In genomic region chr17:51135956-51136355, GRCh38 we compare ENCODE assay signal across 21 cellular contexts. TPM values are rescaled to one million over a fixed set of nuclear protein-coding genes. Genes with fewer than 3 reads are reported as not detected.
DNase-seq lines count a peak whose midpoint lies in the region; ATAC-seq, FAIRE-seq and TF ChIP-seq lines count a peak whose summit lies in the region.
"Had no signal": no experiment of that assay in that cellular context is flagged by ENCODE, and none has a peak within 500 bp of the region (broad histone marks: within the 10 kb centered on the region; RNA-seq: fewer than 3 reads in every experiment).

No MANE protein-coding gene starts in this region.

- CTCF ChIA-PET in HepG2 (lab: Yijun Ruan, JAX; ENCODE audit: low intra/inter-chr PET ratio, low total read pairs) (no interaction called here), K562 (lab: Yijun Ruan, JAX; ENCODE audit: low intra/inter-chr PET ratio) (no interaction called here)

- H3K9me3 ChIP-seq in HepG2 (ENCODE audit: low read length) (no peaks in the 10 kb centered on the region), right lobe of liver (no peaks in the 10 kb centered on the region), K562 (replicated peaks; ENCODE audit: control insufficient read depth, insufficient read depth, low read depth, low read length) (no peaks in the 10 kb centered on the region)
- H3K9me3 ChIP-seq: Caco-2 had no signal

- H3K4me2 ChIP-seq in HepG2 (ENCODE audit: low read depth, low read length) (peak overlapping the region; percentile 25; the same call in 1 of the 2 replicates), K562 (ENCODE audit: insufficient read depth, low read length) (no peak overlapping the region)
- H3K4me2 ChIP-seq: BLaER1 treated with 17β-estradiol and CSF1 and Interleukin-3, amounts not matched to agents 10 nM and 100 nM had no signal

- TF ChIP-seq EP300 in HepG2 (IDR thresholded peaks at IDR 0.05; ENCODE audit: low read depth in 2 of 2, low read length in 2 of 2) (no peak), HepG2 (CRISPR knock-in tag; IDR thresholded peaks at IDR 0.05; ENCODE audit: borderline replicate concordance) (no peak), K562 (IDR thresholded peaks at IDR 0.05; ENCODE audit: low read length) (no peak)

- no peak overlapping the region for H3K9ac ChIP-seq in HepG2 (ENCODE audit: insufficient read depth, low read depth, low read length)
- no peak overlapping the region for H3K9ac ChIP-seq in K562 (ENCODE audit: insufficient read depth in 1 of 2, low read depth in 2 of 2, low read length in 2 of 2)
- H3K9ac ChIP-seq: BLaER1 treated with 17β-estradiol and CSF1 and Interleukin-3, amounts not matched to agents 10 nM and 100 nM had no signal

- FAIRE-seq in HepG2 (lab: Jason Lieb, UNC) (no peak), K562 (lab: Jason Lieb, UNC) (no peak), GM12892 (lab: Jason Lieb, UNC) (no peak)
- FAIRE-seq: D721Med, G401.6, GM12891, GM18507 had no signal

- in situ Hi-C loops in HepG2 (cut with HindIII; ENCODE audit: extremely low pct_ligation_motif_present, low pct_unique_long_range_greater_than_20kb), result no loop called here
- in situ Hi-C loops in K562 (cut with MboI), result no loop called here

- H3K4me1 Mint-ChIP-seq in stimulated activated memory B cell treated with anti-CD40 and anti-IgM and Interleukin-4, amounts not matched to agents 10 μg/mL and 1 μg/mL and 100 μg/mL, for 72 hours, result no peaks in the 10 kb centered on the region
- H3K4me1 Mint-ChIP-seq: B cell had no signal

- H3K9me3 Mint-ChIP-seq in stimulated activated memory B cell treated with anti-CD40 and anti-IgM and Interleukin-4, amounts not matched to agents 10 μg/mL and 1 μg/mL and 100 μg/mL, for 72 hours, result no peaks in the 10 kb centered on the region
- H3K9me3 Mint-ChIP-seq: CD4-positive, alpha-beta T cell; CD8-positive, alpha-beta T cell had no signal

- H3K27me3 Mint-ChIP-seq in stimulated activated memory B cell treated with anti-CD40 and anti-IgM and Interleukin-4, amounts not matched to agents 10 μg/mL and 1 μg/mL and 100 μg/mL, for 72 hours, result peaks cover 8% of the 10 kb centered on the region
- H3K27me3 Mint-ChIP-seq: CD4-positive, alpha-beta T cell had no signal

- DNase-seq in HepG2 (ENCODE audit: low spot score), result no peak
- DNase-seq in right lobe of liver, result no peak
- DNase-seq in K562 (ENCODE audit: extremely low read depth in 1 of 4, low spot score in 3 of 4), result no peak
- no peak for DNase-seq in GM12892 (ENCODE audit: insufficient read length)
- DNase-seq: ACHN; AML-193; Caco-2; Calu3; CD4-positive, alpha-beta T cell; CD8-positive, alpha-beta T cell; DMS79 treated with DMSO at 0.1 percent for 48 hours; GF-D8 had no signal

- TF ChIP-seq RAD21 in HepG2 (CRISPR knock-in tag; IDR thresholded peaks at IDR 0.05) (no peak), K562 (CRISPR knock-in tag; conservative IDR thresholded peaks at IDR 0.05 in 1 of 2, IDR thresholded peaks at IDR 0.05 in 1 of 2) (no peak)

- BruUV-seq in HepG2 (replicated peaks; lab: Mats Ljungman, UMichigan), result no TSS peak
- BruUV-seq in K562 (replicated peaks; lab: Mats Ljungman, UMichigan), result no TSS peak

- no peaks in the 10 kb centered on the region for H3K9me1 ChIP-seq in K562 (ENCODE audit: control insufficient read depth, insufficient read depth, low read length)

- H3K36me3 Mint-ChIP-seq in stimulated activated memory B cell treated with anti-CD40 and anti-IgM and Interleukin-4, amounts not matched to agents 10 μg/mL and 1 μg/mL and 100 μg/mL, for 72 hours, result no peaks in the 10 kb centered on the region
- H3K36me3 Mint-ChIP-seq: CD8-positive, alpha-beta T cell had no signal

- TF ChIP-seq CTCF in HepG2 (CRISPR knock-in tag; IDR thresholded peaks at IDR 0.05) (no peak), right lobe of liver (IDR thresholded peaks at IDR 0.05) (no peak), K562 (IDR thresholded peaks at IDR 0.05 in 2 of 3, conservative IDR thresholded peaks at IDR 0.05 in 1 of 3; ENCODE audit: insufficient read depth in 2 of 3, low read depth in 1 of 3, low read length in 3 of 3) (no peak)

- no peaks in the 10 kb centered on the region for H4K20me1 ChIP-seq in HepG2 (ENCODE audit: insufficient read depth, low read length)
- H4K20me1 ChIP-seq in K562 (replicated peaks; ENCODE audit: control insufficient read depth, insufficient read depth, low read length), result no peaks in the 10 kb centered on the region
- H4K20me1 ChIP-seq: BLaER1 treated with 17β-estradiol and CSF1 and Interleukin-3, amounts not matched to agents 10 nM and 100 nM had no signal

- H2AFZ ChIP-seq in HepG2 (ENCODE audit: low read length), result no peak overlapping the region
- peak overlapping the region; percentile 59 for H2AFZ ChIP-seq in K562 (ENCODE audit: low read depth, low read length)

- H3K4me3 ChIP-seq in HepG2 (replicated peaks in 1 of 3; ENCODE audit: insufficient read depth in 1 of 3, low read depth in 2 of 3, low read length in 3 of 3), result no peak overlapping the region
- no peak overlapping the region for H3K4me3 ChIP-seq in right lobe of liver
- no peak overlapping the region for H3K4me3 ChIP-seq in K562
- H3K4me3 ChIP-seq: BLaER1 treated with 17β-estradiol and CSF1 and Interleukin-3, amounts not matched to agents 10 nM and 100 nM had no signal

- no peak overlapping the region for H3K27ac ChIP-seq in HepG2 (ENCODE audit: extremely low read length, insufficient read depth, low read length)
- no peak overlapping the region for H3K27ac ChIP-seq in right lobe of liver
- no peak overlapping the region for H3K27ac ChIP-seq in K562 (ENCODE audit: extremely low read depth, low read depth, low read length)
- H3K27ac ChIP-seq: 22Rv1; BLaER1 treated with 17β-estradiol and CSF1 and Interleukin-3, amounts not matched to agents 10 nM and 100 nM; C4-2B had no signal

- ATAC-seq in HepG2 (0 out of 3 replicates have a peak, but pooled peaks have one; percentile 14), right lobe of liver (no peak), K562 (no peak)
- no peak for ATAC-seq in stimulated activated memory B cell treated with anti-CD40 and anti-IgM and Interleukin-4, amounts not matched to agents 10 μg/mL and 1 μg/mL and 100 μg/mL, for 72 hours
- ATAC-seq: CD8-positive, alpha-beta T cell had no signal

- no peak overlapping the region for H3K4me3 Mint-ChIP-seq in stimulated activated memory B cell treated with anti-CD40 and anti-IgM and Interleukin-4, amounts not matched to agents 10 μg/mL and 1 μg/mL and 100 μg/mL, for 72 hours
- H3K4me3 Mint-ChIP-seq: B cell; CD4-positive, alpha-beta T cell; CD8-positive, alpha-beta T cell had no signal

- H3K4me1 ChIP-seq in HepG2 (ENCODE audit: insufficient read depth, low read length) (peaks cover 54% of the 10 kb centered on the region), right lobe of liver (peaks cover 0 to 12% (median 5%) of the 10 kb centered on the region in 4 donors), K562 (replicated peaks in 1 of 2; ENCODE audit: control insufficient read depth in 2 of 2, insufficient read depth in 2 of 2, low read length in 2 of 2) (peaks cover 0 to 6% of the 10 kb centered on the region in 2 experiments; a peak in 3 of 5 replicates)

- no peaks in the 10 kb centered on the region for H3K36me3 ChIP-seq in HepG2 (replicated peaks in 1 of 2; ENCODE audit: control insufficient read depth in 1 of 2, insufficient read depth in 2 of 2, low read length in 2 of 2)
- H3K36me3 ChIP-seq in right lobe of liver, result no peaks in the 10 kb centered on the region
- no peaks in the 10 kb centered on the region for H3K36me3 ChIP-seq in K562 (ENCODE audit: control insufficient read depth, insufficient read depth, low read length)
- H3K36me3 ChIP-seq: BLaER1 treated with 17β-estradiol and CSF1 and Interleukin-3, amounts not matched to agents 10 nM and 100 nM had no signal

- H3K79me2 ChIP-seq in HepG2 (ENCODE audit: insufficient read depth, low read length), result no peaks in the 10 kb centered on the region
- H3K79me2 ChIP-seq in K562 (ENCODE audit: control insufficient read depth, insufficient read depth, low read length), result no peaks in the 10 kb centered on the region

- POLR2A ChIA-PET in HepG2 (lab: Yijun Ruan, JAX) (interaction anchor here (1.0 to 1.5 kb wide), 3 partner anchors 10 to 269 kb away, joined by 3 to 5 read pairs (median 3); partner anchors contain the start of gene TOB1), K562 (lab: Yijun Ruan, JAX) (interaction anchor here (0.8 to 1.5 kb wide), 3 partner anchors 17 to 284 kb away, joined by 3 to 5 read pairs (median 3); partner anchors contain the start of gene NME1)

- no peak overlapping the region for H3K27ac Mint-ChIP-seq in stimulated activated memory B cell treated with anti-CD40 and anti-IgM and Interleukin-4, amounts not matched to agents 10 μg/mL and 1 μg/mL and 100 μg/mL, for 72 hours
- H3K27ac Mint-ChIP-seq: B cell; CD4-positive, alpha-beta T cell; CD8-positive, alpha-beta T cell had no signal

- TF ChIP-seq POLR2A in HepG2 (IDR thresholded peaks at IDR 0.05; ENCODE audit: insufficient read depth in 1 of 2, low read depth in 2 of 2, low read length in 2 of 2) (no peak), right lobe of liver (IDR thresholded peaks at IDR 0.05) (no peak), K562 (conservative IDR thresholded peaks at IDR 0.05) (no peak), GM12892 (IDR thresholded peaks at IDR 0.05; ENCODE audit: low read depth, low read length) (no peak)

- intact Hi-C loops in HepG2 (cut with micrococcal nuclease; ENCODE audit: unreplicated experiment) (no loop called here), right lobe of liver (cut with DNase I) (no loop called here), K562 (cut with micrococcal nuclease) (no loop called here)

- no peaks in the 10 kb centered on the region for H3K27me3 ChIP-seq in HepG2 (ENCODE audit: control insufficient read depth in 1 of 2, insufficient read depth in 2 of 2, low read length in 2 of 2)
- H3K27me3 ChIP-seq in right lobe of liver, result no peaks in the 10 kb centered on the region
- no peaks in the 10 kb centered on the region for H3K27me3 ChIP-seq in K562 (ENCODE audit: control insufficient read depth in 2 of 2, insufficient read depth in 2 of 2, low read length in 2 of 2)
- H3K27me3 ChIP-seq: BLaER1 treated with 17β-estradiol and CSF1 and Interleukin-3, amounts not matched to agents 10 nM and 100 nM had no signal

- WGBS in HepG2 (ENCODE audit: low lambda C conversion rate), result 46% methylated on average over 3 of the region's 3 CpGs
- 83% methylated on average over 1 of the region's 3 CpGs for WGBS in right lobe of liver (ENCODE audit: insufficient coverage, low coverage, low lambda C conversion rate, missing lambda C conversion rate)
- 68% methylated on average over 3 of the region's 3 CpGs for WGBS in K562 (ENCODE audit: insufficient coverage, low coverage, missing lambda C conversion rate)

RNA-seq across cellular contexts. Expression of gene SPAG9, which starts 15.3 kb away (rescaled TPM):
- total RNA-seq in HepG2 (2016; rRNA removed; fragmentation: Illumina TruSeq; extraction: Trizol), result 78.6 and 84.0 TPM in 2 replicates
- 25.2 and 27.3 TPM in 2 replicates for total RNA-seq in HepG2 (2016; cell fraction: cytosol; rRNA removed; fragmentation: Illumina TruSeq; extraction: Trizol; ENCODE audit: low read depth)
- 75.2 and 83.1 TPM in 2 replicates for total RNA-seq in HepG2 (2016; cell fraction: insoluble cytoplasmic fraction; rRNA removed; fragmentation: Illumina TruSeq; extraction: Trizol)
- 23.1 and 27.9 TPM in 2 replicates for total RNA-seq in HepG2 (2016; cell fraction: membrane; rRNA removed; fragmentation: Illumina TruSeq; extraction: Trizol)
- total RNA-seq in HepG2 (2016; cell fraction: nucleus; rRNA removed; fragmentation: Illumina TruSeq; extraction: Trizol), result 89.8 and 99.0 TPM in 2 replicates
- 43.2 and 44.9 TPM in 2 replicates for polyA plus RNA-seq in HepG2 (2011; rRNA removed)
- polyA plus RNA-seq in HepG2 (2011; cell fraction: cytosol; rRNA removed), result 18.3 and 25.5 TPM in 2 replicates
- 67.1 and 78.9 TPM in 2 replicates for polyA plus RNA-seq in HepG2 (2011; cell fraction: nucleus; rRNA removed)
- polyA plus RNA-seq in HepG2 (2012), result 63.1 and 79.2 TPM in 2 replicates
- polyA plus RNA-seq in HepG2 (2016; cell fraction: cytosol; fragmentation: Illumina TruSeq; extraction: Trizol; ENCODE audit: low read depth), result 1.3 and 1.9 TPM in 2 replicates
- 42.2 and 44.9 TPM in 2 replicates for polyA plus RNA-seq in HepG2 (2016; cell fraction: insoluble cytoplasmic fraction; fragmentation: Illumina TruSeq; extraction: Trizol; ENCODE audit: low read depth)
- polyA plus RNA-seq in HepG2 (2016; cell fraction: membrane; fragmentation: Illumina TruSeq; extraction: Trizol; ENCODE audit: low read depth), result 4.0 and 4.4 TPM in 2 replicates
- 95.1 and 98.4 TPM in 2 replicates for polyA plus RNA-seq in HepG2 (2016; cell fraction: nucleus; fragmentation: Illumina TruSeq; extraction: Trizol; ENCODE audit: insufficient read depth, low read depth)
- 77.5 and 113 TPM in 2 replicates for polyA minus RNA-seq in HepG2 (2011; rRNA and poly(A)+ RNA removed; ENCODE audit: low replicate concordance)
- 61.9 and 76.0 TPM in 2 replicates for polyA minus RNA-seq in HepG2 (2011; cell fraction: cytosol; rRNA and poly(A)+ RNA removed)
- polyA minus RNA-seq in HepG2 (2011; cell fraction: nucleus; rRNA and poly(A)+ RNA removed), result 204 and 233 TPM in 2 replicates
- 10 to 100 TPM; 35.2 to 49.7 (median 43.3) TPM for total RNA-seq in right lobe of liver
- total RNA-seq in K562 (2011; cell fraction: chromatin; rRNA removed; ENCODE audit: low replicate concordance), result 145 and 406 TPM in 2 replicates
- 54.2 and 98.0 TPM in 2 replicates for total RNA-seq in K562 (2011; cell fraction: nucleolus; rRNA removed)
- total RNA-seq in K562 (2011; cell fraction: nucleoplasm; rRNA removed), result 135 and 220 TPM in 2 replicates
- 41.8 and 53.8 TPM in 2 replicates for total RNA-seq in K562 (2014; rRNA removed)
- 87.8 and 101 TPM in 2 replicates for total RNA-seq in K562 (2014; rRNA removed; fragmentation: Illumina TruSeq; extraction: Trizol)
- total RNA-seq in K562 (2015; rRNA removed; fragmentation: Illumina TruSeq; extraction: Trizol), result 79.7 and 99.2 TPM in 2 replicates
- total RNA-seq in K562 (2021), result 61.5 and 65.1 TPM in 2 replicates
- 62.1 and 65.8 TPM in 2 replicates for polyA plus RNA-seq in K562 (2011; rRNA removed)
- 12.8 and 27.7 TPM in 2 replicates for polyA plus RNA-seq in K562 (2011; cell fraction: cytosol; rRNA removed)
- polyA plus RNA-seq in K562 (2011; cell fraction: nucleus; rRNA removed), result 98.3 and 139 TPM in 2 replicates
- polyA plus RNA-seq in K562 (2012), result 54.2 and 56.4 TPM in 2 replicates
- 58.2 and 59.8 TPM in 2 replicates for polyA plus RNA-seq in K562 (2014; fragmentation: Illumina TruSeq; extraction: Trizol)
- polyA plus RNA-seq in K562 (2014; fragmentation: Nextera tagmentation; extraction: Ambion mirVana), result 10 to 100 TPM; 12.2 to 15.2 TPM
- 34.8 and 42.7 TPM in 2 replicates for polyA plus RNA-seq in K562 (2014; rRNA removed)
- 152 and 201 TPM in 2 replicates for polyA minus RNA-seq in K562 (2011; rRNA and poly(A)+ RNA removed)
- 40.0 and 51.0 TPM in 2 replicates for polyA minus RNA-seq in K562 (2011; cell fraction: cytosol; rRNA and poly(A)+ RNA removed)
- polyA minus RNA-seq in K562 (2011; cell fraction: nucleus; rRNA and poly(A)+ RNA removed), result 66.4 and 137 TPM in 2 replicates
- polyA plus RNA-seq in GM12892 (2012; ENCODE audit: missing spikeins), result 27.0 TPM

RNA-seq across cellular contexts. Expression of gene NME1, which starts 17.4 kb away (rescaled TPM):
- total RNA-seq in HepG2 (2016; rRNA removed; fragmentation: Illumina TruSeq; extraction: Trizol), result 516 and 689 TPM in 2 replicates
- total RNA-seq in HepG2 (2016; cell fraction: cytosol; rRNA removed; fragmentation: Illumina TruSeq; extraction: Trizol; ENCODE audit: low read depth), result 170 and 196 TPM in 2 replicates
- 532 and 791 TPM in 2 replicates for total RNA-seq in HepG2 (2016; cell fraction: insoluble cytoplasmic fraction; rRNA removed; fragmentation: Illumina TruSeq; extraction: Trizol)
- total RNA-seq in HepG2 (2016; cell fraction: membrane; rRNA removed; fragmentation: Illumina TruSeq; extraction: Trizol), result 214 and 233 TPM in 2 replicates
- 167 and 182 TPM in 2 replicates for total RNA-seq in HepG2 (2016; cell fraction: nucleus; rRNA removed; fragmentation: Illumina TruSeq; extraction: Trizol)
- polyA plus RNA-seq in HepG2 (2011; rRNA removed), result 195 and 295 TPM in 2 replicates
- 252 and 270 TPM in 2 replicates for polyA plus RNA-seq in HepG2 (2011; cell fraction: cytosol; rRNA removed)
- 48.6 and 52.8 TPM in 2 replicates for polyA plus RNA-seq in HepG2 (2011; cell fraction: nucleus; rRNA removed)
- 169 and 175 TPM in 2 replicates for polyA plus RNA-seq in HepG2 (2012)
- 162 and 186 TPM in 2 replicates for polyA plus RNA-seq in HepG2 (2016; cell fraction: cytosol; fragmentation: Illumina TruSeq; extraction: Trizol; ENCODE audit: low read depth)
- polyA plus RNA-seq in HepG2 (2016; cell fraction: insoluble cytoplasmic fraction; fragmentation: Illumina TruSeq; extraction: Trizol; ENCODE audit: low read depth), result 628 and 715 TPM in 2 replicates
- 161 and 191 TPM in 2 replicates for polyA plus RNA-seq in HepG2 (2016; cell fraction: membrane; fragmentation: Illumina TruSeq; extraction: Trizol; ENCODE audit: low read depth)
- polyA plus RNA-seq in HepG2 (2016; cell fraction: nucleus; fragmentation: Illumina TruSeq; extraction: Trizol; ENCODE audit: insufficient read depth, low read depth), result 247 and 257 TPM in 2 replicates
- 45.8 and 143 TPM in 2 replicates for polyA minus RNA-seq in HepG2 (2011; rRNA and poly(A)+ RNA removed; ENCODE audit: low replicate concordance)
- polyA minus RNA-seq in HepG2 (2011; cell fraction: cytosol; rRNA and poly(A)+ RNA removed), result 27.9 and 30.1 TPM in 2 replicates
- 38.6 and 43.3 TPM in 2 replicates for polyA minus RNA-seq in HepG2 (2011; cell fraction: nucleus; rRNA and poly(A)+ RNA removed)
- total RNA-seq in right lobe of liver, result 10 to 100 TPM; 31.1 to 88.1 (median 47.0) TPM
- total RNA-seq in K562 (2011; cell fraction: chromatin; rRNA removed; ENCODE audit: low replicate concordance), result 89.8 and 104 TPM in 2 replicates
- total RNA-seq in K562 (2011; cell fraction: nucleolus; rRNA removed), result 98.7 and 106 TPM in 2 replicates
- total RNA-seq in K562 (2011; cell fraction: nucleoplasm; rRNA removed), result 131 and 159 TPM in 2 replicates
- total RNA-seq in K562 (2014; rRNA removed), result 478 and 508 TPM in 2 replicates
- total RNA-seq in K562 (2014; rRNA removed; fragmentation: Illumina TruSeq; extraction: Trizol), result 502 and 525 TPM in 2 replicates
- 436 and 449 TPM in 2 replicates for total RNA-seq in K562 (2015; rRNA removed; fragmentation: Illumina TruSeq; extraction: Trizol)
- total RNA-seq in K562 (2021), result 479 and 509 TPM in 2 replicates
- polyA plus RNA-seq in K562 (2011; rRNA removed), result 571 and 796 TPM in 2 replicates
- 606 and 672 TPM in 2 replicates for polyA plus RNA-seq in K562 (2011; cell fraction: cytosol; rRNA removed)
- 154 and 260 TPM in 2 replicates for polyA plus RNA-seq in K562 (2011; cell fraction: nucleus; rRNA removed)
- 169 and 564 TPM in 2 replicates for polyA plus RNA-seq in K562 (2012)
- polyA plus RNA-seq in K562 (2014; fragmentation: Illumina TruSeq; extraction: Trizol), result 598 and 604 TPM in 2 replicates
- 1,000 to 10,000 TPM; 1,450 to 1,588 TPM for polyA plus RNA-seq in K562 (2014; fragmentation: Nextera tagmentation; extraction: Ambion mirVana)
- polyA plus RNA-seq in K562 (2014; rRNA removed), result 670 and 766 TPM in 2 replicates
- polyA minus RNA-seq in K562 (2011; rRNA and poly(A)+ RNA removed), result 333 and 372 TPM in 2 replicates
- 67.9 and 75.3 TPM in 2 replicates for polyA minus RNA-seq in K562 (2011; cell fraction: cytosol; rRNA and poly(A)+ RNA removed)
- polyA minus RNA-seq in K562 (2011; cell fraction: nucleus; rRNA and poly(A)+ RNA removed), result 30.3 and 41.3 TPM in 2 replicates
- 311 TPM for polyA plus RNA-seq in GM12892 (2012; ENCODE audit: missing spikeins)

RNA-seq across cellular contexts. Expression of gene NME2, which starts 30.3 kb away (rescaled TPM):
- total RNA-seq in HepG2 (2016; rRNA removed; fragmentation: Illumina TruSeq; extraction: Trizol), result 1,213 and 1,462 TPM in 2 replicates
- total RNA-seq in HepG2 (2016; cell fraction: cytosol; rRNA removed; fragmentation: Illumina TruSeq; extraction: Trizol; ENCODE audit: low read depth), result 3,248 and 3,475 TPM in 2 replicates
- 1,244 and 1,442 TPM in 2 replicates for total RNA-seq in HepG2 (2016; cell fraction: insoluble cytoplasmic fraction; rRNA removed; fragmentation: Illumina TruSeq; extraction: Trizol)
- 1,855 and 2,042 TPM in 2 replicates for total RNA-seq in HepG2 (2016; cell fraction: membrane; rRNA removed; fragmentation: Illumina TruSeq; extraction: Trizol)
- total RNA-seq in HepG2 (2016; cell fraction: nucleus; rRNA removed; fragmentation: Illumina TruSeq; extraction: Trizol), result 411 and 427 TPM in 2 replicates
- polyA plus RNA-seq in HepG2 (2011; rRNA removed), result 670 and 790 TPM in 2 replicates
- polyA plus RNA-seq in HepG2 (2011; cell fraction: cytosol; rRNA removed), result 823 and 1,054 TPM in 2 replicates
- polyA plus RNA-seq in HepG2 (2011; cell fraction: nucleus; rRNA removed), result 217 and 230 TPM in 2 replicates
- 662 and 954 TPM in 2 replicates for polyA plus RNA-seq in HepG2 (2012)
- polyA plus RNA-seq in HepG2 (2016; cell fraction: cytosol; fragmentation: Illumina TruSeq; extraction: Trizol; ENCODE audit: low read depth), result 3,109 and 3,480 TPM in 2 replicates
- polyA plus RNA-seq in HepG2 (2016; cell fraction: insoluble cytoplasmic fraction; fragmentation: Illumina TruSeq; extraction: Trizol; ENCODE audit: low read depth), result 1,218 and 1,270 TPM in 2 replicates
- 1,530 and 1,727 TPM in 2 replicates for polyA plus RNA-seq in HepG2 (2016; cell fraction: membrane; fragmentation: Illumina TruSeq; extraction: Trizol; ENCODE audit: low read depth)
- 589 and 653 TPM in 2 replicates for polyA plus RNA-seq in HepG2 (2016; cell fraction: nucleus; fragmentation: Illumina TruSeq; extraction: Trizol; ENCODE audit: insufficient read depth, low read depth)
- 231 and 251 TPM in 2 replicates for polyA minus RNA-seq in HepG2 (2011; rRNA and poly(A)+ RNA removed; ENCODE audit: low replicate concordance)
- polyA minus RNA-seq in HepG2 (2011; cell fraction: cytosol; rRNA and poly(A)+ RNA removed), result 123 and 148 TPM in 2 replicates
- 67.9 and 74.3 TPM in 2 replicates for polyA minus RNA-seq in HepG2 (2011; cell fraction: nucleus; rRNA and poly(A)+ RNA removed)
- 100 to 1,000 TPM; 123 to 422 (median 176) TPM for total RNA-seq in right lobe of liver
- total RNA-seq in K562 (2011; cell fraction: chromatin; rRNA removed; ENCODE audit: low replicate concordance), result 64.0 and 91.2 TPM in 2 replicates
- total RNA-seq in K562 (2011; cell fraction: nucleolus; rRNA removed), result 177 and 196 TPM in 2 replicates
- total RNA-seq in K562 (2011; cell fraction: nucleoplasm; rRNA removed), result 176 and 374 TPM in 2 replicates
- total RNA-seq in K562 (2014; rRNA removed), result 1,010 and 1,072 TPM in 2 replicates
- 763 and 827 TPM in 2 replicates for total RNA-seq in K562 (2014; rRNA removed; fragmentation: Illumina TruSeq; extraction: Trizol)
- 783 and 790 TPM in 2 replicates for total RNA-seq in K562 (2015; rRNA removed; fragmentation: Illumina TruSeq; extraction: Trizol)
- total RNA-seq in K562 (2021), result 1,055 and 1,182 TPM in 2 replicates
- 1,026 and 1,088 TPM in 2 replicates for polyA plus RNA-seq in K562 (2011; rRNA removed)
- 921 and 948 TPM in 2 replicates for polyA plus RNA-seq in K562 (2011; cell fraction: cytosol; rRNA removed)
- polyA plus RNA-seq in K562 (2011; cell fraction: nucleus; rRNA removed), result 355 and 443 TPM in 2 replicates
- polyA plus RNA-seq in K562 (2012), result 987 and 1,336 TPM in 2 replicates
- 723 and 886 TPM in 2 replicates for polyA plus RNA-seq in K562 (2014; fragmentation: Illumina TruSeq; extraction: Trizol)
- 100 to 1,000 TPM; 684 to 924 TPM for polyA plus RNA-seq in K562 (2014; fragmentation: Nextera tagmentation; extraction: Ambion mirVana)
- 1,202 and 1,445 TPM in 2 replicates for polyA plus RNA-seq in K562 (2014; rRNA removed)
- polyA minus RNA-seq in K562 (2011; rRNA and poly(A)+ RNA removed), result 346 and 369 TPM in 2 replicates
- polyA minus RNA-seq in K562 (2011; cell fraction: cytosol; rRNA and poly(A)+ RNA removed), result 154 and 166 TPM in 2 replicates
- 61.1 and 93.0 TPM in 2 replicates for polyA minus RNA-seq in K562 (2011; cell fraction: nucleus; rRNA and poly(A)+ RNA removed)
- polyA plus RNA-seq in GM12892 (2012; ENCODE audit: missing spikeins), result 1,053 TPM

Comparison
In these comparisons a context has a peak if more than half of its experiments do, and no peak if none do; other contexts are left out.
1. Of the 241 proteins assayed by ChIP-seq in both HepG2 and K562: peak only in HepG2: MAFF and MAFK; only in K562: none; in both: none; in neither: 239.